ENCODE assay signal across 20 cellular contexts in the genomic region with DNA sequence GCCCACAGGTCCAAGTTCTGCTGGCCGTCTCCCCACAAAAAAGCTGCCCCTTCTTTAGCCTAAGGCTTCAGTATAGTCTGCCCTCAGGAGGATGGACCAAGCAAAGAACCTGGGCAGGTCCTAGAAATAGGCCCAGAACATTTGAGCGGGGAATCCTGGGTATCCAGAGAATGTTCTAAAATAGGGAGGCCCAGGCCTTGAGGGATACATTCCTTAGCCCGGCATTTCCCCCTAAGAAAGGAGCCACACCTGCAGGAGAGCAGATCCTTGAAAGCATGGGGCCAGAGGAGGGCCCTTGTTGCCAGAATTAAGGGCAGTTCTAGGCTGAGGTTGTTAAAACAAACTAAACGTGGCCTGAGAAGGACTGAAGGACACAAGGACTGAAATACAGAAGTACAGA. TPM values are rescaled to one million over a fixed set of nuclear protein-coding genes. Genes with fewer than 3 reads are reported as not detected.
DNase-seq lines count a peak whose midpoint lies in the region; ATAC-seq, FAIRE-seq and TF ChIP-seq lines count a peak whose summit lies in the region.
"Had no signal": no experiment of that assay in that cellular context is flagged by ENCODE, and none has a peak within 500 bp of the region (broad histone marks: within the 10 kb centered on the region; RNA-seq: fewer than 3 reads in every experiment).

No MANE protein-coding gene starts in this region.

- H2BK5ac ChIP-seq in H1 (ENCODE audit: low read depth, low read length), result no peak overlapping the region

- no peak overlapping the region for H2BK15ac ChIP-seq in H1 (ENCODE audit: low read length)

- H2BK120ac ChIP-seq in H1 (replicated peaks; ENCODE audit: low read depth, low read length), result no peak overlapping the region

- DNase-seq in H1 (ENCODE audit: low read depth in 1 of 2, low spot score in 2 of 2), result no peak
- peak; percentile 6 for DNase-seq in posterior vena cava (ENCODE audit: low spot score)
- DNase-seq in right lobe of liver, result no peak
- no peak for DNase-seq in HuH-7 (ENCODE audit: low spot score)
- no peak for DNase-seq in AG20443 (ENCODE audit: low spot score)
- DNase-seq: BE2C; C1 segment of cervical spinal cord; Caco-2; CD4-positive, alpha-beta T cell; GOT3; H9; IMR-90; KBM-7 had no signal

- POLR2A ChIA-PET in H1 (lab: Charles Lee; ENCODE audit: partially characterized antibody), result no interaction called here

- TF ChIP-seq CTCF in C4-2B (conservative IDR thresholded peaks at IDR 0.05) (no peak), H1 (IDR thresholded peaks at IDR 0.05; ENCODE audit: control extremely low read depth in 1 of 3, insufficient read depth in 1 of 3, low read depth in 1 of 3, low read length in 3 of 3) (no peak), right lobe of liver (IDR thresholded peaks at IDR 0.05) (no peak)

- no peak overlapping the region for H2AFZ ChIP-seq in H1 (ENCODE audit: low read length)

- no peaks in the 10 kb centered on the region for H3K79me2 ChIP-seq in H1 (ENCODE audit: control insufficient read depth in 1 of 2, insufficient read depth in 2 of 2, low read length in 2 of 2)

- H4K5ac ChIP-seq in H1 (ENCODE audit: insufficient read length, low read depth, low read length), result no peak overlapping the region

- no peak overlapping the region for H4K91ac ChIP-seq in H1 (replicated peaks; ENCODE audit: insufficient read length, low read length)

- H3K4me1 ChIP-seq in H1 (replicated peaks in 1 of 4; ENCODE audit: control insufficient read depth in 3 of 4, insufficient read depth in 4 of 4, low read length in 3 of 4) (peaks cover 2 to 5% (median 3%) of the 10 kb centered on the region in 4 experiments; a peak in 4 of 7 replicates), right lobe of liver (no peaks in the 10 kb centered on the region)
- H3K4me1 ChIP-seq: BE2C, Caco-2 had no signal

- TF ChIP-seq EP300 in H1 (IDR thresholded peaks at IDR 0.05; ENCODE audit: borderline replicate concordance in 1 of 2, low read depth in 2 of 2, low read length in 2 of 2), result no peak

- peak overlapping the region; percentile 91 for H3K27ac ChIP-seq in C4-2B
- no peak overlapping the region for H3K27ac ChIP-seq in H1 (ENCODE audit: low read depth, low read length)
- H3K27ac ChIP-seq in right lobe of liver, result no peak overlapping the region
- H3K27ac ChIP-seq: HL-60 had no signal

- H3K9me3 ChIP-seq in H1 (ENCODE audit: insufficient read depth in 2 of 2, low read depth in 1 of 2, low read length in 1 of 2) (no peaks in the 10 kb centered on the region), right lobe of liver (no peaks in the 10 kb centered on the region)
- H3K9me3 ChIP-seq: BE2C, Caco-2 had no signal

- no peaks in the 10 kb centered on the region for H3K79me1 ChIP-seq in H1 (ENCODE audit: low read depth, low read length)

- peaks cover 2 to 23% (median 21%) of the 10 kb centered on the region in 4 experiments for H3K27me3 ChIP-seq in H1 (replicated peaks in 1 of 4; ENCODE audit: control insufficient read depth in 3 of 4, extremely low read depth in 1 of 4, insufficient read depth in 3 of 4, low read length in 3 of 4)
- no peaks in the 10 kb centered on the region for H3K27me3 ChIP-seq in right lobe of liver
- H3K27me3 ChIP-seq: BE2C had no signal

- no peak overlapping the region for H2AK5ac ChIP-seq in H1 (ENCODE audit: low read depth, low read length)

- no peaks in the 10 kb centered on the region for H4K20me1 ChIP-seq in H1 (replicated peaks in 1 of 2; ENCODE audit: control insufficient read depth in 1 of 2, insufficient read depth in 2 of 2, low read length in 2 of 2)

- no peak for TF ChIP-seq RAD21 in H1 (IDR thresholded peaks at IDR 0.05 in 1 of 2, conservative IDR thresholded peaks at IDR 0.05 in 1 of 2; ENCODE audit: low read depth in 2 of 2, low read length in 2 of 2)

- H3K4me3 ChIP-seq in H1 (ENCODE audit: extremely low read depth in 1 of 4, insufficient read depth in 2 of 4, low read depth in 3 of 4, low read length in 4 of 4) (no peak overlapping the region), right lobe of liver (no peak overlapping the region)

- H3K36me3 ChIP-seq in H1 (ENCODE audit: control insufficient read depth in 2 of 4, insufficient read depth in 4 of 4, low read length in 3 of 4) (no peaks in the 10 kb centered on the region), right lobe of liver (no peaks in the 10 kb centered on the region)
- H3K36me3 ChIP-seq: BE2C had no signal

- no peaks in the 10 kb centered on the region; the same call in 1 of the 2 replicates for H3K23me2 ChIP-seq in H1 (ENCODE audit: low read depth, low read length)

- H3K18ac ChIP-seq in H1 (ENCODE audit: extremely low read depth, low read length), result no peak overlapping the region

- intact Hi-C loops in posterior vena cava (cut with DNase I) (no loop called here), right lobe of liver (cut with DNase I) (no loop called here)

- no peak overlapping the region for H3K14ac ChIP-seq in H1 (ENCODE audit: insufficient read length)

- ATAC-seq in right lobe of liver (no peak), HG03175 (IDR thresholded peaks at IDR 0.05; ENCODE audit: unreplicated experiment) (no peak)

- TF ChIP-seq POLR2A in H1 (IDR thresholded peaks at IDR 0.05; ENCODE audit: control extremely low read depth in 1 of 2, low read depth in 2 of 2, low read length in 2 of 2) (no peak), right lobe of liver (IDR thresholded peaks at IDR 0.05) (no peak)

- H3K4ac ChIP-seq in H1 (replicated peaks; ENCODE audit: insufficient read length, low read depth, low read length), result no peak overlapping the region

- FAIRE-seq in H1 (lab: Jason Lieb, UNC), result no peak
- FAIRE-seq: D721Med, G401.6, GM12892, GM18507 had no signal

- H2BK12ac ChIP-seq in H1 (ENCODE audit: low read depth, low read length), result no peak overlapping the region

- no peak overlapping the region for H3K9ac ChIP-seq in H1 (replicated peaks in 1 of 4; ENCODE audit: extremely low read depth in 1 of 4, low read depth in 3 of 4, low read length in 3 of 4)

- no peak overlapping the region for H4K8ac ChIP-seq in H1 (ENCODE audit: extremely low read depth, insufficient read depth, low read length)

- CTCF ChIA-PET in H1 (lab: Charles Lee; ENCODE audit: partially characterized antibody), result no interaction called here

- no peak overlapping the region for H3K4me2 ChIP-seq in H1 (ENCODE audit: insufficient read depth in 1 of 2, low read depth in 2 of 2, low read length in 2 of 2)

- H3K23ac ChIP-seq in H1 (ENCODE audit: insufficient read length), result no peak overlapping the region

- no peak overlapping the region for H3K56ac ChIP-seq in H1 (replicated peaks; ENCODE audit: insufficient read length, low read depth, low read length)

- 81% methylated on average over 4 of the region's 4 CpGs; no CpG with 5 or more reads in 1 of the 2 experiments for WGBS in H1 (ENCODE audit: extremely low coverage in 1 of 2, insufficient coverage in 1 of 2, insufficient read length in 1 of 2, insufficient replicate concordance in 2 of 2, low coverage in 1 of 2, low lambda C conversion rate in 2 of 2, missing lambda C conversion rate in 1 of 2), 2 experiments
- 67% methylated on average over 4 of the region's 4 CpGs for WGBS in right lobe of liver (ENCODE audit: insufficient coverage, low coverage, low lambda C conversion rate, missing lambda C conversion rate)

- H2BK20ac ChIP-seq in H1 (ENCODE audit: low read length), result no peak overlapping the region

TF ChIP-seq in H1, 55 proteins besides CTCF, POLR2A, EP300 and RAD21:
- no peak for TF ChIP-seq GTF2F1 (IDR thresholded peaks at IDR 0.05; ENCODE audit: borderline replicate concordance, low read depth, low read length)
- peak; percentile 69; the same call in 1 of the 2 replicates for TF ChIP-seq TEAD4 (IDR thresholded peaks at IDR 0.05; ENCODE audit: low read depth, low read length)

RNA-seq across cellular contexts. Expression of gene MEX3B, which starts 20.6 kb away (rescaled TPM):
- 15.6 and 15.9 TPM in 2 replicates for total RNA-seq in H1 (2021; fragmentation: NEBNext Ultra II Directional; extraction: Animal tissue kit (Norgen Biotek cat#: 25700))
- 8.0 and 13.6 TPM in 2 replicates for polyA plus RNA-seq in H1 (2011; rRNA removed)
- polyA plus RNA-seq in H1 (2011; cell fraction: cytosol; rRNA removed), result 7.7 TPM
- 10.9 TPM for polyA plus RNA-seq in H1 (2011; cell fraction: nucleus; rRNA removed)
- 6.3 to 10.4 TPM (median 7.5 TPM) in 4 replicates for polyA plus RNA-seq in H1 (2012, experiment 1 of 2)
- 8.6 TPM for polyA plus RNA-seq in H1 (2012, experiment 2 of 2)
- polyA plus RNA-seq in H1 (2013, experiment 1 of 2), result 8.4 TPM
- 7.9 TPM for polyA plus RNA-seq in H1 (2013, experiment 2 of 2)
- polyA minus RNA-seq in H1 (2011; rRNA and poly(A)+ RNA removed), result 3.0 and 3.1 TPM in 2 replicates
- polyA minus RNA-seq in H1 (2011; cell fraction: cytosol; rRNA and poly(A)+ RNA removed), result 9.0 TPM
- polyA minus RNA-seq in H1 (2011; cell fraction: nucleus; rRNA and poly(A)+ RNA removed), result 9.1 TPM
- 1 to 10 TPM; 2.4 to 2.7 TPM for total RNA-seq in posterior vena cava
- total RNA-seq in right lobe of liver, result 1 to 10 TPM in 3 of 6 experiments, under 1 TPM in 3; 0.39 to 1.7 (median 0.84) TPM
